In the genomic region with DNA sequence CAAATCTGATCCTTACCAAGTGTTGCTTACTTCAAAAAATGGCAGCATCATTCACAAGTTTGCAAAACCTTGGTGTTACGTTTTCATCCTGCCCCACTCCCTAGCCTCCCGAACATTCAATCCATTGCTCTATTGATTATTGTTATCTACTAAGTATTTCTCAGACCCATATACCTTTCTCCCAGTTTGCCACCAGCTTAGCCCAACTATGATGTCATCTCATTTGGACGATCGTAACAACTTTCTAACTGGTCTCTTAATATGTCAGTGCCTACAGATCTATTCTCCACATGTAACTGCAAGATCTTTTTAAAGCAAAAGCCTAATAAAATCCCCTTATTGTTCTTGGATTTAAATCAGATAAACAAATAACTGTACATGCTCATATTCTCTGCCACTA, we compare ENCODE assay signal across 7 cellular contexts.
"Had no signal": no experiment of that assay in that cellular context is flagged by ENCODE, and none has a peak within 500 bp of the region (broad histone marks: within the 10 kb centered on the region; RNA-seq: fewer than 3 reads in every experiment).

No MANE protein-coding gene starts in this region.

- H3K9ac ChIP-seq: KMS-11 had no signal

- H3K4me2 ChIP-seq: KMS-11 had no signal

- DNase-seq: IMR-90, KBM-7, KG1 had no signal

- FAIRE-seq: HTR-8/SVneo, K562 had no signal

- H3K4me3 ChIP-seq: K562 had no signal

- H3K27ac ChIP-seq: HL-60, KMS-11 had no signal

- ATAC-seq: K562 had no signal
